1 cellular context compared by ENCODE assay signal in the genomic region with DNA sequence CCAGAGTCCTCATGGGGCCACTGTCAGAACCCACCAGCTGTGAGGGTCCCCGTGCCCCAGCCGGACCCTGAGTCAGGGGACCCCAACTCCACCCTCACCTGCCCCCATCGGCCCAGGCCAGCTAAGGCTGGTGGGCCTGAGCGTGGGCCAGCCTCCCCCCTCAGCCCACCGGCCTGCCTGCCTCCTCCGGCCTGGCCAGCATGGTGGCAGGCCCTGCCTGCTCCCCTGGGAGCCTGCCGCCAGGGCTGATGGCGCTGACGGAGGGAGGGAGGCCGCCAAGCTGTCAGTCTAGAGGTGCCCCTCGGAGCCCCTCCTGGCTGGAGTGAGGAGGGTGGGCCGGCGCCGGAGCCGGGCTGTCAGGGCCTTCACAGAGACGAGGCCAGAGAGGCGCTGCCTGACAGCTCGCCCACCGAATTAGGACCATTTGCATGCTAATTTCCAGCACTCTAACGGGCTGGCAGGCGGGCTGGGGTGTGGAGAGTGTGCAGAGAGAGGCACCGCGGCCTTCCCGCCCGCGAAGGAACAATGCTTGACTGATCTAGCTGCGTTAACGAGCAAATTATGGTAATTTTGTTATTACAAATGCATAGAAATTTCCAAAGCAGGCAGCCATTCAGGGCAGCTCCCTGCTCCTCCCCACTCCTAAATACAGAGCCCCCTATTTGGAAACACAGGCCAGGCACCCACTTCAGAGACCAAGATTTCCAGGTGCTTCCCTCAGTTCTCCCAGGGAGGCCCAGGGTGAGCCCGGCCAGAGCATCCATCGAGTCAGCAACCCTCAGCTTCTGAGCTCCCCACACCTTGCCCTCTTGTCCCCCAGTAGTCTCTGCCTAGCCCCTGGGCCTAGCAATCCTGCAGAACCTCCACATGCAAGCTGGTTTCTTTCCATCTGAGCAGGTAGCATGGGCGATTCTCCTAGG.
TF ChIP-seq lines count a peak whose summit lies in the region.

No MANE protein-coding gene starts in this region.

TF ChIP-seq in WTC11, 78 proteins besides CTCF, POLR2A, EP300 and RAD21 (continued from another document):
- TF ChIP-seq, protein P1, sequence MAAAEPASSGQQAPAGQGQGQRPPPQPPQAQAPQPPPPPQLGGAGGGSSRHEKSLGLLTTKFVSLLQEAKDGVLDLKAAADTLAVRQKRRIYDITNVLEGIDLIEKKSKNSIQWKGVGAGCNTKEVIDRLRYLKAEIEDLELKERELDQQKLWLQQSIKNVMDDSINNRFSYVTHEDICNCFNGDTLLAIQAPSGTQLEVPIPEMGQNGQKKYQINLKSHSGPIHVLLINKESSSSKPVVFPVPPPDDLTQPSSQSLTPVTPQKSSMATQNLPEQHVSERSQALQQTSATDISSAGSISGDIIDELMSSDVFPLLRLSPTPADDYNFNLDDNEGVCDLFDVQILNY (CRISPR knock-in tag; IDR thresholded peaks at IDR 0.05): no peak
